In genomic region chr10:64363687-64364086, GRCh38 we compare ENCODE assay signal across 25 cellular contexts.
"Had no signal": no experiment of that assay in that cellular context is flagged by ENCODE, and none has a peak within 500 bp of the region (broad histone marks: within the 10 kb centered on the region; RNA-seq: fewer than 3 reads in every experiment).

No MANE protein-coding gene starts in this region.

- H3K27me3 Mint-ChIP-seq: naive thymus-derived CD8-positive, alpha-beta T cell; stimulated activated naive CD8-positive, alpha-beta T cell treated with anti-CD3 and anti-CD28 coated beads, Interleukin-15, amount 100 ng/mL, for 72 hours had no signal

- H3K36me3 Mint-ChIP-seq: naive thymus-derived CD8-positive, alpha-beta T cell had no signal

- H3K4me3 Mint-ChIP-seq: naive thymus-derived CD8-positive, alpha-beta T cell; stimulated activated naive CD8-positive, alpha-beta T cell treated with anti-CD3 and anti-CD28 coated beads, Interleukin-15, amount 100 ng/mL, for 72 hours had no signal

- H3K4me1 Mint-ChIP-seq: naive thymus-derived CD8-positive, alpha-beta T cell; stimulated activated naive CD8-positive, alpha-beta T cell treated with anti-CD3 and anti-CD28 coated beads, Interleukin-15, amount 100 ng/mL, for 72 hours had no signal

- ATAC-seq: foreskin keratinocyte; gastroesophageal sphincter; heart left ventricle; left lobe of liver; naive thymus-derived CD8-positive, alpha-beta T cell; pancreas; right lobe of liver; stimulated activated naive CD8-positive, alpha-beta T cell treated with anti-CD3 and anti-CD28 coated beads, Interleukin-15, amount 100 ng/mL, for 72 hours had no signal

- H3K27me3 ChIP-seq: esophagus muscularis mucosa, foreskin keratinocyte, gastroesophageal sphincter, heart left ventricle, hepatocyte, pancreas, right lobe of liver, thyroid gland had no signal

- H3K9me3 ChIP-seq: pancreas, right lobe of liver, thyroid gland had no signal

- H3K36me3 ChIP-seq: esophagus muscularis mucosa, gastroesophageal sphincter, heart left ventricle, pancreas, right lobe of liver, thyroid gland had no signal

- H3K4me3 ChIP-seq: coronary artery, esophagus muscularis mucosa, gastroesophageal sphincter, heart left ventricle, hepatocyte, pancreas, right lobe of liver, smooth muscle cell, thyroid gland had no signal

- FAIRE-seq: endothelial cell of umbilical vein, kidney, pancreas had no signal

- H3K27ac ChIP-seq: coronary artery, esophagus muscularis mucosa, foreskin keratinocyte, gastroesophageal sphincter, heart left ventricle, hepatocyte, pancreas, right lobe of liver, thyroid gland had no signal

- H3K27ac Mint-ChIP-seq: naive thymus-derived CD8-positive, alpha-beta T cell; stimulated activated naive CD8-positive, alpha-beta T cell treated with anti-CD3 and anti-CD28 coated beads, Interleukin-15, amount 100 ng/mL, for 72 hours had no signal

- H3K4me1 ChIP-seq: esophagus muscularis mucosa, foreskin keratinocyte, gastroesophageal sphincter, heart left ventricle, pancreas, thyroid gland had no signal

- DNase-seq: dermis blood vessel endothelial cell; effector memory CD4-positive, alpha-beta T cell; foreskin keratinocyte; heart left ventricle; kidney; mammary epithelial cell; naive thymus-derived CD8-positive, alpha-beta T cell; occipital lobe; pancreas; right lobe of liver; stimulated activated CD4-positive, alpha-beta T cell treated with anti-CD3 and anti-CD28 coated beads, Interleukin-12 subunit alpha, Interleukin-12 subunit beta, amount 100 ng/mL, for 4 hours; stimulated activated CD4-positive, alpha-beta T cell treated with anti-CD3 and anti-CD28 coated beads, Interleukin-1b, Interleukin-23, amount 100 ng/mL, for 48 hours; stimulated activated CD4-positive, alpha-beta T cell treated with anti-CD3 and anti-CD28 coated beads, Interleukin-4, amount 100 ng/mL, for 1 hour; stimulated activated CD8-positive, alpha-beta memory T cell treated with anti-CD3 and anti-CD28 coated beads, Interleukin-4, amount 100 ng/mL, for 48 hours; stimulated activated naive CD4-positive, alpha-beta T cell; stimulated activated naive CD8-positive, alpha-beta T cell treated with anti-CD3 and anti-CD28 coated beads, Interleukin-15, amount 100 ng/mL, for 72 hours; thyroid gland; trophoblast cell had no signal
